Comparison of ENCODE assay signal across 37 cellular contexts in the genomic region with DNA sequence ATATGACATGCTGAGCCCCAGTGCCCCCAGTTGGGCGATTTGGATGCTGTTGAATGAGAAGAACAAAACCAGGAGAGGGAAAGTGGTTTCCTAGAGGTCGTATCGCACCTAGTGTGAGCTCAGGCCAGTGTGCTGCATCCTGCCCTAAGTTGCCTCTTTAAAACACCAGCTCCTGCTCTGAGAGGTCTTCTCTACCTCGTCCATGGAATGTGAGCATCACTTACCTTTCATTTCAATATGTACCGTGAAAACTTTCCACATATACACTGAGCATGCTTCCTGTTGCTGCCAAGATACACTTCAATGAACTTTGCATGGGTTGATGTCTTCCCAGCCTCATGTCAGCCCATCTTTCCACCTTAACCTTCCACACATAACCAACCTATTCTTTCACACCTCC. TPM values are rescaled to one million over a fixed set of nuclear protein-coding genes. Genes with fewer than 3 reads are reported as not detected.
"Had no signal": no experiment of that assay in that cellular context is flagged by ENCODE, and none has a peak within 500 bp of the region (broad histone marks: within the 10 kb centered on the region; RNA-seq: fewer than 3 reads in every experiment).

No MANE protein-coding gene starts in this region.

- DNase-seq: Karpas-422, Kasumi-1, KG1, MG63, MM.1S, MV-4-11, NCI-H1048, NCI-H1092, NCI-H1092 treated with DMSO at 0.1 percent for 48 hours, NCI-H1105, NCI-H1105 treated with DMSO at 0.1 percent for 48 hours, NCI-H1417, NCI-H1417 treated with DMSO at 0.1 percent for 48 hours, NCI-H1436, NCI-H1436 treated with DMSO at 0.1 percent for 48 hours, NCI-H146, NCI-H1694, NCI-H1694 treated with DMSO at 0.1 percent for 48 hours, NCI-H187, NCI-H187 treated with DMSO at 0.1 percent for 48 hours, NCI-H1930, NCI-H2029, NCI-H2029 treated with DMSO at 0.1 percent for 48 hours, NCI-H2081, NCI-H2081 treated with DMSO at 0.1 percent for 48 hours, NCI-H2107, NCI-H2171, NCI-H2171 treated with DMSO at 0.1 percent for 48 hours, NCI-H2227 treated with DMSO at 0.1 percent for 48 hours, NCI-H226, NCI-H345, NCI-H446, NCI-H446 treated with DMSO at 0.1 percent for 48 hours had no signal

- H3K27ac ChIP-seq: KMS-11 had no signal

- H3K9me3 ChIP-seq: MG63 had no signal

- H3K4me3 ChIP-seq: MG63 had no signal

- H3K36me3 ChIP-seq: MG63 had no signal

RNA-seq across cellular contexts. Expression of a gene that starts 55.6 kb away (rescaled TPM):
- total RNA-seq: M059J, MCF 10A, NCI-H460 had no signal
